Comparison of ENCODE assay signal across 31 cellular contexts in the genomic region with DNA sequence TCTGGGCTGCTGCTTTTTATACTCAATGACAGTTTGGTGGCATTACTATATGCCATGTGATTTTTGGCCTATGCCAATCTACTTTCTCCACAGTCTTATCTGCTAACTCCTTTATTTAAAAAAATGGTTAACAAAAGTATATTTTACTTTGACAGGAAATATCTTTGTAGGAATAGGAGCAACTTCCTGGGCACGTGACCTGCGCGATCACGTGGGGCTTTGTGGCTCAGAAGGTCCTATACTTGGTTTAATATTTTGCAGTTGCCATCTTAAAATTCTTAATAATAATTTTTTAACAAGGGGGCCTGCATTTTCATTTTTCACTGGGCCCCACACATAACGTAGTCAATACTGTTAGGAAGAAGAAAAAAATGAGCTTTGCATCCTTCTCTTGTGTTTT.
"Had no signal": no experiment of that assay in that cellular context is flagged by ENCODE, and none has a peak within 500 bp of the region (broad histone marks: within the 10 kb centered on the region; RNA-seq: fewer than 3 reads in every experiment).

No MANE protein-coding gene starts in this region.

- H3K27me3 Mint-ChIP-seq: progenitor cell of endocrine pancreas had no signal

- H3K9me3 ChIP-seq: ovary, psoas muscle, spleen, thoracic aorta, thyroid gland, upper lobe of left lung, vagina had no signal

- H3K36me3 ChIP-seq: neural progenitor cell, ovary, spleen, stomach, thoracic aorta, thyroid gland, tibial nerve, upper lobe of left lung, vagina had no signal

- H3K4me3 Mint-ChIP-seq: naive thymus-derived CD4-positive, alpha-beta T cell; natural killer cell; nephron; neural progenitor cell; stimulated activated memory B cell treated with anti-CD40 and anti-IgM and Interleukin-4, amounts not matched to agents 10 μg/mL and 1 μg/mL and 100 μg/mL, for 72 hours; stimulated activated naive CD8-positive, alpha-beta T cell treated with anti-CD3 and anti-CD28 coated beads, Interleukin-15, Interleukin-2, amounts not matched to agents 100 ng/mL and 50 ng/mL, for 24 hours had no signal

- DNase-seq: naive thymus-derived CD4-positive, alpha-beta T cell; natural killer cell; occipital lobe; ovary; posterior cingulate gyrus; psoas muscle; right cardiac atrium; spleen; stimulated activated CD4-positive, alpha-beta T cell treated with anti-CD3 and anti-CD28 coated beads, Interleukin-12 subunit alpha, Interleukin-12 subunit beta, amount 100 ng/mL, for 4 hours; stimulated activated CD4-positive, alpha-beta T cell treated with anti-CD3 and anti-CD28 coated beads, Interleukin-1b, Interleukin-23, amount 100 ng/mL, for 48 hours; stimulated activated CD4-positive, alpha-beta T cell treated with anti-CD3 and anti-CD28 coated beads, Interleukin-4, amount 100 ng/mL, for 1 hour; stimulated activated CD4-positive, alpha-beta T cell treated with anti-CD3 and anti-CD28 coated beads, Interleukin-4, amount 100 ng/mL, for 4 hours; stimulated activated CD8-positive, alpha-beta memory T cell treated with anti-CD3 and anti-CD28 coated beads, Interleukin-4, amount 100 ng/mL, for 48 hours; stimulated activated naive CD4-positive, alpha-beta T cell treated with Interleukin-2 at 50 U/mL for 16 hours; stomach; thyroid gland; trophoblast cell; upper lobe of left lung had no signal

- H3K4me2 ChIP-seq: neural progenitor cell, smooth muscle cell had no signal

- H3K9me3 Mint-ChIP-seq: natural killer cell had no signal

- H3K9ac ChIP-seq: neural progenitor cell, parathyroid adenoma had no signal

- H3K79me2 ChIP-seq: parathyroid adenoma had no signal

- H3K4me3 ChIP-seq: neural progenitor cell, ovary, psoas muscle, skin epidermis, smooth muscle cell, spleen, stomach, thoracic aorta, thyroid gland, tibial nerve, upper lobe of left lung, vagina had no signal

- H3K36me3 Mint-ChIP-seq: naive thymus-derived CD4-positive, alpha-beta T cell; natural killer cell; stimulated activated memory B cell treated with anti-CD40 and anti-IgM and Interleukin-4, amounts not matched to agents 10 μg/mL and 1 μg/mL and 100 μg/mL, for 72 hours had no signal

- FAIRE-seq: urothelium cell line had no signal

- H3K27ac ChIP-seq: neural progenitor cell, ovary, parathyroid adenoma, psoas muscle, skin epidermis, stomach, thoracic aorta, thyroid gland, tibial nerve, upper lobe of left lung, vagina had no signal

- ATAC-seq: naive thymus-derived CD4-positive, alpha-beta T cell; natural killer cell; psoas muscle; right cardiac atrium; sciatic nerve; stimulated activated memory B cell treated with anti-CD40 and anti-IgM and Interleukin-4, amounts not matched to agents 10 μg/mL and 1 μg/mL and 100 μg/mL, for 72 hours had no signal

- H3K4me1 Mint-ChIP-seq: naive thymus-derived CD4-positive, alpha-beta T cell; natural killer cell; nephron; neural progenitor cell; stimulated activated memory B cell treated with anti-CD40 and anti-IgM and Interleukin-4, amounts not matched to agents 10 μg/mL and 1 μg/mL and 100 μg/mL, for 72 hours had no signal

- H3K27ac Mint-ChIP-seq: naive thymus-derived CD4-positive, alpha-beta T cell; natural killer cell; nephron; neural progenitor cell; progenitor cell of endocrine pancreas; stimulated activated memory B cell treated with anti-CD40 and anti-IgM and Interleukin-4, amounts not matched to agents 10 μg/mL and 1 μg/mL and 100 μg/mL, for 72 hours; stimulated activated naive CD8-positive, alpha-beta T cell treated with anti-CD3 and anti-CD28 coated beads, Interleukin-15, Interleukin-2, amounts not matched to agents 100 ng/mL and 50 ng/mL, for 24 hours had no signal

- H3K27me3 ChIP-seq: neural progenitor cell, ovary, stomach, thyroid gland, tibial nerve, upper lobe of left lung, vagina had no signal

- H3K4me1 ChIP-seq: neural progenitor cell, parathyroid adenoma, psoas muscle, spleen, stomach, thyroid gland, tibial nerve, upper lobe of left lung, vagina had no signal

- H2AFZ ChIP-seq: neural progenitor cell, parathyroid adenoma had no signal
